8 cellular contexts compared by ENCODE assay signal in genomic region chr12:126021675-126022074, GRCh38.
"Had no signal": no experiment of that assay in that cellular context is flagged by ENCODE, and none has a peak within 500 bp of the region (broad histone marks: within the 10 kb centered on the region; RNA-seq: fewer than 3 reads in every experiment).

No MANE protein-coding gene starts in this region.

- H3K4me1 Mint-ChIP-seq: IgD-negative memory B cell had no signal

- H3K27ac Mint-ChIP-seq: IgD-negative memory B cell had no signal

- FAIRE-seq: HepG2, HTR-8/SVneo had no signal

- H3K4me2 ChIP-seq: KMS-11 had no signal

- H3K27ac ChIP-seq: HL-60, KMS-11 had no signal

- H3K4me3 Mint-ChIP-seq: IgD-negative memory B cell had no signal

- H3K9ac ChIP-seq: KMS-11 had no signal

- H3K36me3 Mint-ChIP-seq: IgD-negative memory B cell had no signal

- H3K27me3 Mint-ChIP-seq: IgD-negative memory B cell had no signal

- ATAC-seq: HepG2 had no signal

- DNase-seq: IMR-90, KBM-7, KG1 had no signal
